Comparison of ENCODE assay signal across 8 cellular contexts in genomic region chr17:59565171-59565958, GRCh38. TPM values are rescaled to one million over a fixed set of nuclear protein-coding genes. Genes with fewer than 3 reads are reported as not detected.
A peak's percentile ranks its signal among the peaks of the same experiment; 100 is the strongest.
DNase-seq lines count a peak whose midpoint lies in the region; ATAC-seq and TF ChIP-seq lines count a peak whose summit lies in the region.

TSS of gene DHX40 (plus strand) at chr17:59565610. CDS start at chr17:59565672, 62 bp downstream.

- DNase-seq in DMS79 (lab: John Stamatoyannopoulos, UW) (peak; percentile 49), GOT3 (lab: John Stamatoyannopoulos, UW) (peak; percentile 49), M059J (ENCODE audit: low read depth) (peak; percentile 86), fibroblast of pulmonary artery (ENCODE audit: low read depth) (peak; percentile 97)
- DNase-seq in activated T-helper 9 cell treated with anti-CD3 and anti-CD28 coated beads, Interleukin-2, amount 50 U/mL, for 16 hours (ENCODE audit: low read depth): peak; percentile 93
- peak; percentile 96 for DNase-seq in natural killer cell treated with Interleukin-12 subunit alpha and Interleukin-12 subunit beta and Interleukin-15 and Interleukin-18, amount 100 ng/mL, for 72 hours (ENCODE audit: low spot score)
- peak; percentile 95 for DNase-seq in stimulated activated naive CD4-positive, alpha-beta T cell treated with Interleukin-2 at 50 U/mL for 16 hours (lab: John Stamatoyannopoulos, UW)

- no peaks in the 10 kb centered on the region for H3K36me3 Mint-ChIP-seq in natural killer cell treated with Interleukin-12 subunit alpha and Interleukin-12 subunit beta and Interleukin-15 and Interleukin-18, amount 100 ng/mL, for 72 hours

- ATAC-seq in natural killer cell treated with Interleukin-12 subunit alpha and Interleukin-12 subunit beta and Interleukin-15 and Interleukin-18, amount 100 ng/mL, for 72 hours: peak; percentile 99

- peaks cover 14 to 15% of the 10 kb centered on the region in 2 donors for H3K4me1 Mint-ChIP-seq in natural killer cell treated with Interleukin-12 subunit alpha and Interleukin-12 subunit beta and Interleukin-15 and Interleukin-18, amount 100 ng/mL, for 72 hours (ENCODE audit: low read depth in 2 of 2)

- H3K27ac Mint-ChIP-seq in natural killer cell treated with Interleukin-12 subunit alpha and Interleukin-12 subunit beta and Interleukin-15 and Interleukin-18, amount 100 ng/mL, for 72 hours: peak within 1 kb of the TSS; percentile 92 to 100

- peak; percentile 78 for TF ChIP-seq POLR2A in Raji (IDR thresholded peaks at IDR 0.05; ENCODE audit: insufficient read depth, low read depth, low read length)

- peaks cover 3% of the 10 kb centered on the region for H3K9me3 Mint-ChIP-seq in natural killer cell treated with Interleukin-12 subunit alpha and Interleukin-12 subunit beta and Interleukin-15 and Interleukin-18, amount 100 ng/mL, for 72 hours

- peak within 1 kb of the TSS; percentile 99 for H3K4me3 Mint-ChIP-seq in natural killer cell treated with Interleukin-12 subunit alpha and Interleukin-12 subunit beta and Interleukin-15 and Interleukin-18, amount 100 ng/mL, for 72 hours

- TF ChIP-seq CTCF in fibroblast of pulmonary artery (IDR thresholded peaks at IDR 0.05; ENCODE audit: low read length, missing control alignments): no peak

- H3K4me3 ChIP-seq in fibroblast of pulmonary artery (replicated peaks; ENCODE audit: low read depth, low read length): peak within 1 kb of the TSS; percentile 76

- H3K27me3 Mint-ChIP-seq in natural killer cell treated with Interleukin-12 subunit alpha and Interleukin-12 subunit beta and Interleukin-15 and Interleukin-18, amount 100 ng/mL, for 72 hours: no peaks in the 10 kb centered on the region

RNA-seq across cellular contexts. Expression of gene DHX40, which starts in this region (rescaled TPM):
- total RNA-seq in M059J (2014; rRNA removed; shearing (Covaris generic)): 44.4 and 50.1 TPM in 2 replicates
- total RNA-seq in natural killer cell treated with Interleukin-12 subunit alpha and Interleukin-12 subunit beta and Interleukin-15 and Interleukin-18, amount 100 ng/mL, for 72 hours: 10 to 100 TPM; 13.3 to 16.5 TPM

Comparison
In these comparisons a context has a peak if more than half of its experiments do, and no peak if none do; other contexts are left out.
1. Peak in every context shown above with its lines: DNase-seq, ATAC-seq and H3K4me3 ChIP-seq.